Comparison of ENCODE assay signal across 16 cellular contexts in genomic region chr5:144072518-144072927, GRCh38.
DNase-seq lines count a peak whose midpoint lies in the region; ATAC-seq and TF ChIP-seq lines count a peak whose summit lies in the region.
"Had no signal": no experiment of that assay in that cellular context is flagged by ENCODE, and none has a peak within 500 bp of the region (broad histone marks: within the 10 kb centered on the region; RNA-seq: fewer than 3 reads in every experiment).

No MANE protein-coding gene starts in this region.

- peak overlapping the region; percentile 52 for H3K9ac ChIP-seq in skeletal muscle satellite cell (ENCODE audit: low read depth, low read length)

- ATAC-seq in SK-N-SH treated with all-trans-retinoic acid at 6 μM for 48 hours (peak; percentile 90), GM21390 (IDR thresholded peaks at IDR 0.05; ENCODE audit: unreplicated experiment) (no peak), GM21423 (IDR thresholded peaks at IDR 0.05; ENCODE audit: unreplicated experiment) (no peak)

- peak overlapping the region; percentile 42 for H3K4me2 ChIP-seq in skeletal muscle satellite cell (ENCODE audit: low read length)

- H3K4me1 ChIP-seq in skeletal muscle satellite cell (ENCODE audit: control insufficient read depth, insufficient read depth, low read length), result peaks cover 37% of the 10 kb centered on the region
- H3K4me1 ChIP-seq: right atrium auricular region had no signal

- DNase-seq in GM04504 (ENCODE audit: low read depth) (peak; percentile 64), fibroblast of mammary gland (ENCODE audit: low read depth) (peak; percentile 76), islet precursor cell (no peak), NCI-H446 (lab: John Stamatoyannopoulos, UW) (no peak)
- DNase-seq: effector CD8-positive, alpha-beta T cell; H7; head of caudate nucleus; naive B cell; NCI-H2081 treated with DMSO at 0.1 percent for 48 hours; SIG-M5; stimulated activated CD4-positive, alpha-beta T cell treated with anti-CD3 and anti-CD28 coated beads, Interleukin-4, amount 100 ng/mL, for 1 hour had no signal

- H3K4me3 ChIP-seq in fibroblast of mammary gland (ENCODE audit: control insufficient read depth, low read depth, low read length), result no peak overlapping the region
- H3K4me3 ChIP-seq in skeletal muscle satellite cell (ENCODE audit: low read length), result no peak overlapping the region
- H3K4me3 ChIP-seq: right atrium auricular region had no signal

- H3K27me3 ChIP-seq in skeletal muscle satellite cell (ENCODE audit: control insufficient read depth, insufficient read depth, low read length), result no peaks in the 10 kb centered on the region
- H3K27me3 ChIP-seq: right atrium auricular region had no signal

- no peaks in the 10 kb centered on the region for H3K36me3 ChIP-seq in skeletal muscle satellite cell (ENCODE audit: insufficient read depth, low read length)
- H3K36me3 ChIP-seq: right atrium auricular region had no signal

- no peak for TF ChIP-seq CTCF in fibroblast of mammary gland (conservative IDR thresholded peaks at IDR 0.05; ENCODE audit: control insufficient read depth, insufficient read depth, low read depth, low read length)

- no peaks in the 10 kb centered on the region for H3K9me3 ChIP-seq in skeletal muscle satellite cell (replicated peaks; ENCODE audit: low read length)

TF ChIP-seq in SK-N-SH treated with all-trans-retinoic acid at 6 μM for 48 hours, 23 proteins besides CTCF, POLR2A, EP300 and RAD21:
- no peak for TF ChIP-seq TOX (CRISPR knock-in tag; IDR thresholded peaks at IDR 0.05; ENCODE audit: borderline replicate concordance)
- peak; percentile 89 for TF ChIP-seq ISL1 (CRISPR knock-in tag; IDR thresholded peaks at IDR 0.05)

Comparison
In these comparisons a context has a peak if more than half of its experiments do, and no peak if none do; other contexts are left out.
1. DNase-seq: peak in GM04504 (single experiment) and fibroblast of mammary gland (single experiment); none in islet precursor cell (single experiment) and NCI-H446 (0 of 2).